In the genomic region with DNA sequence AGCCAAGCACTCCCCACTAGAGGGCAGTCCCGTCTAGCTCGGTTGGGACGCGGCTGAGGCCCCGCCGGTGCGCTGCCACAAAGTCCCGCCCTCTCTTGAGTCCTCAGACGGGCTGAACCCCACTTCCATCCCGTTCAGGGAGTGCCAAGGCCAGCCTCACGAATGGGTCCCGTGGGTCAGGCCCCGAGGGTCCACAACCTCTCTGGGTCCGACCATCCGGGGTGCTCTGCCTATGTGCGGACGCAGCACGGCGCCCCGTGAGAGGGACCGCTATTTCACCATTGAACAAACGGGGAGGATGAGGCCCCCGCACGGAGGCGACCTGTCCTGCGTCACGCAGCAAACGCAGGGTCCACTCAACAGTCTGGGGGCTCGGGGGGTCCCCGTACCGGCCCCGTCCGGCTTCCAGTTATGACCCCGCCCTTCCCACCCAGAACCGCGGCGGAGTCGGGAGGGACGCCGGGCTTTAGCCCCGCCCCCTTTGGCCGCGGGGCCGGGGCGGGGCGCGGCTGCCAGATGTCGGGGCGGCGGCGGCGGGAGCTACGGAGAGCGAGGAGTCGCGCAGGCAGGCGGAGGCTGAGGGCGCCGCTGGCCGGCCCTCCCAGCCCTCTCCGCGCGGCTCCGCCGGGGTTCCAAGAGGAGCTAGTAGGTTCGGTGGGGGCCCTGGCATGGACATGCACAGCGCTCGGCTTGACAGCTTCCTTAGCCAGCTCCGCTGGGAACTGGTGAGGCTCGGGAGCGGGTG, we compare ENCODE assay signal across 1 cellular context.
TF ChIP-seq lines count a peak whose summit lies in the region.

Gene INKA1 (plus strand): TSS at position 543 of the 745 bp plus-strand sequence. CDS start 132 bp downstream, at position 675.

TF ChIP-seq in IMR-90, 13 proteins besides CTCF, POLR2A, EP300 and RAD21 (continued from another document):
- TF ChIP-seq, protein P1, sequence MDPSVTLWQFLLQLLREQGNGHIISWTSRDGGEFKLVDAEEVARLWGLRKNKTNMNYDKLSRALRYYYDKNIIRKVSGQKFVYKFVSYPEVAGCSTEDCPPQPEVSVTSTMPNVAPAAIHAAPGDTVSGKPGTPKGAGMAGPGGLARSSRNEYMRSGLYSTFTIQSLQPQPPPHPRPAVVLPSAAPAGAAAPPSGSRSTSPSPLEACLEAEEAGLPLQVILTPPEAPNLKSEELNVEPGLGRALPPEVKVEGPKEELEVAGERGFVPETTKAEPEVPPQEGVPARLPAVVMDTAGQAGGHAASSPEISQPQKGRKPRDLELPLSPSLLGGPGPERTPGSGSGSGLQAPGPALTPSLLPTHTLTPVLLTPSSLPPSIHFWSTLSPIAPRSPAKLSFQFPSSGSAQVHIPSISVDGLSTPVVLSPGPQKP (IDR thresholded peaks at IDR 0.05; ENCODE audit: borderline replicate concordance, low read depth, low read length), result no peak
- TF ChIP-seq RFX5 (IDR thresholded peaks at IDR 0.05; ENCODE audit: low read depth, low read length), result no peak
- peak; percentile 61; the same call in 1 of the 2 replicates for TF ChIP-seq MAZ (IDR thresholded peaks at IDR 0.05; ENCODE audit: borderline replicate concordance, low read depth, low read length)
- TF ChIP-seq USF2 (IDR thresholded peaks at IDR 0.05; ENCODE audit: low read depth, low read length), result no peak
- no peak for TF ChIP-seq MAFK (IDR thresholded peaks at IDR 0.05; ENCODE audit: low read depth, low read length)
